In genomic region chr11:112874959-112875358, GRCh38 we compare ENCODE assay signal across 16 cellular contexts.
DNase-seq lines count a peak whose midpoint lies in the region; TF ChIP-seq lines count a peak whose summit lies in the region.
"Had no signal": no experiment of that assay in that cellular context is flagged by ENCODE, and none has a peak within 500 bp of the region (broad histone marks: within the 10 kb centered on the region; RNA-seq: fewer than 3 reads in every experiment).

No MANE protein-coding gene starts in this region.

- no peaks in the 10 kb centered on the region for H3F3A ChIP-seq in neural progenitor cell (ENCODE audit: low read depth)

- H3K27ac ChIP-seq in neural progenitor cell, result no peak overlapping the region
- H3K27ac ChIP-seq: BLaER1 had no signal

- no peak overlapping the region for H3K9ac ChIP-seq in neural progenitor cell
- H3K9ac ChIP-seq: BLaER1 had no signal

- H3K36me3 ChIP-seq in neural progenitor cell, result no peaks in the 10 kb centered on the region
- H3K36me3 ChIP-seq: BLaER1 had no signal

- no peaks in the 10 kb centered on the region for H4K20me1 ChIP-seq in neural progenitor cell (ENCODE audit: low read depth)
- H4K20me1 ChIP-seq: BLaER1 had no signal

- H3K4me1 Mint-ChIP-seq in immature natural killer cell (peaks cover 5 to 56% of the 10 kb centered on the region in 2 donors), neural progenitor cell (peaks cover 16% of the 10 kb centered on the region)
- H3K4me1 Mint-ChIP-seq: CD14-positive monocyte; CD4-positive, alpha-beta memory T cell had no signal

- peak overlapping the region; percentile 19 to 92 (median 68) for H3K27ac Mint-ChIP-seq in immature natural killer cell
- H3K27ac Mint-ChIP-seq in neural progenitor cell, result peak overlapping the region; percentile 4
- H3K27ac Mint-ChIP-seq: CD14-positive monocyte; CD4-positive, alpha-beta memory T cell had no signal

- H3K4me1 ChIP-seq in neural progenitor cell, result peaks cover 9% of the 10 kb centered on the region

- H2AFZ ChIP-seq in neural progenitor cell (replicated peaks), result no peak overlapping the region

- H3K27me3 Mint-ChIP-seq in immature natural killer cell (ENCODE audit: low read depth in 3 of 3) (peaks cover 0 to 1% (median 0%) of the 10 kb centered on the region in 3 donors), neural progenitor cell (ENCODE audit: insufficient read depth, low read depth) (peaks cover 10% of the 10 kb centered on the region)

- no peak overlapping the region for H3K4me3 ChIP-seq in Jurkat, Clone E6-1 (ENCODE audit: low read length)
- H3K4me3 ChIP-seq in neural progenitor cell, result no peak overlapping the region
- H3K4me3 ChIP-seq: BLaER1 had no signal

- DNase-seq in NK-92 treated with Interleukin-12 subunit alpha and Interleukin-12 subunit beta, amount 100 ng/mL, for 24 hours (lab: John Stamatoyannopoulos, UW), result peak; percentile 38
- no peak for DNase-seq in NK-92 (lab: John Stamatoyannopoulos, UW; ENCODE audit: unreplicated experiment)
- peak; percentile 55 for DNase-seq in Jurkat, Clone E6-1 (ENCODE audit: low read depth, low spot score)
- DNase-seq in immature natural killer cell, result peak in 1 of 3 donors; percentile 18
- DNase-seq in neural progenitor cell (ENCODE audit: low spot score), result no peak
- DNase-seq in LoVo (ENCODE audit: low spot score), result no peak
- no peak for DNase-seq in GM13976 (ENCODE audit: low spot score)
- DNase-seq: 8988T; CD4-positive, alpha-beta memory T cell; DMS153; DMS79; GDM1; GOT3; H9 had no signal

- no peaks in the 10 kb centered on the region for H3K79me2 ChIP-seq in neural progenitor cell (ENCODE audit: low read depth)

- no peaks in the 10 kb centered on the region for H3K27me3 ChIP-seq in neural progenitor cell
- H3K27me3 ChIP-seq: BLaER1 had no signal

- in situ Hi-C loops in GM13976 (cut with MboI; ENCODE audit: low sequenced_read_pairs, unreplicated experiment), result no loop called here

- H3K36me3 Mint-ChIP-seq in immature natural killer cell, result peaks cover 0 to 6% (median 0%) of the 10 kb centered on the region in 3 donors
- H3K36me3 Mint-ChIP-seq in neural progenitor cell, result no peaks in the 10 kb centered on the region
- H3K36me3 Mint-ChIP-seq: CD14-positive monocyte; CD4-positive, alpha-beta memory T cell had no signal

- H3K4me3 Mint-ChIP-seq in immature natural killer cell (peak overlapping the region; percentile 18 to 66 (median 38)), neural progenitor cell (peak overlapping the region; percentile 7)
- H3K4me3 Mint-ChIP-seq: CD14-positive monocyte, H9 had no signal

- TF ChIP-seq CTCF in neural progenitor cell (IDR thresholded peaks at IDR 0.05) (no peak), GM13976 (IDR thresholded peaks at IDR 0.05; ENCODE audit: borderline replicate concordance, control extremely low read depth, extremely low read depth, insufficient read depth, missing control alignments) (no peak)

- H3K9me3 ChIP-seq in neural progenitor cell (ENCODE audit: low read depth), result no peaks in the 10 kb centered on the region
- H3K9me3 ChIP-seq: BLaER1 had no signal

- H3K9me3 Mint-ChIP-seq in immature natural killer cell, result no peaks in the 10 kb centered on the region
- H3K9me3 Mint-ChIP-seq in neural progenitor cell, result peaks cover 4% of the 10 kb centered on the region
- H3K9me3 Mint-ChIP-seq: CD4-positive, alpha-beta memory T cell; H9 had no signal

- H3K4me2 ChIP-seq in neural progenitor cell, result no peak overlapping the region
- H3K4me2 ChIP-seq: BLaER1 had no signal

Comparison
In these comparisons a context has a peak if more than half of its experiments do, and no peak if none do; other contexts are left out.
1. DNase-seq: peak in NK-92 treated with Interleukin-12 subunit alpha and Interleukin-12 subunit beta, amount 100 ng/mL, for 24 hours (single experiment) and Jurkat, Clone E6-1 (single experiment); none in NK-92 (single experiment), neural progenitor cell (single experiment), LoVo (single experiment) and GM13976 (single experiment).